20 cellular contexts compared by ENCODE assay signal in the genomic region with DNA sequence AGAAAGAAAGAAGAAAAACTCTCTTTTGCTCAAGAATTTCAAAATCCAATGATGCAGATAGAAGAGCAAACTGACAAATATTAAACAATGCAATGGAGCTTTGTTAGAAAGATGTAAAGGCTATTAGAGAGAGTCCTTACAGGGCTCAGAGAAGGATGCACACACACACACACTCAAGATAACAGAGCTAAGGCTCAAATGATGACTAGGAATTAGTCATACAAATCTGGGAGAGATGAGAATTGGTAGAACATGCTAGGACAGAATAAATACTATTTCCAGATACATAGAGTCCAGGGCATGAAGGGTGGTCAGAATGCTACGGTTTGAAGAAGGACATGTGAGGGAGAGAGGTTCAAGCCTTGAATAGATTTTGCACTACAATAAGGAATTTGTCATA.
DNase-seq lines count a peak whose midpoint lies in the region; ATAC-seq and TF ChIP-seq lines count a peak whose summit lies in the region.
"Had no signal": no experiment of that assay in that cellular context is flagged by ENCODE, and none has a peak within 500 bp of the region (broad histone marks: within the 10 kb centered on the region; RNA-seq: fewer than 3 reads in every experiment).

No MANE protein-coding gene starts in this region.

- H3K27ac Mint-ChIP-seq in mesothelial cell of epicardium: no peak overlapping the region

- H2AFZ ChIP-seq in IMR-90 (replicated peaks; ENCODE audit: low read length, poor library complexity): no peak overlapping the region

- no peaks in the 10 kb centered on the region for H3K27me3 Mint-ChIP-seq in mesothelial cell of epicardium (ENCODE audit: low read depth)

- H3K4me3 ChIP-seq in IMR-90 (ENCODE audit: insufficient read depth, low read depth, low read length) (no peak overlapping the region), skeletal muscle cell (ENCODE audit: low read depth, low read length) (no peak overlapping the region), right atrium auricular region (no peak overlapping the region)
- H3K4me3 ChIP-seq: SJCRH30 had no signal

- intact Hi-C loops in IMR-90 (cut with micrococcal nuclease): no loop called here

- BruUV-seq in IMR-90 (replicated peaks; lab: Mats Ljungman, UMichigan): no TSS peak

- DNase-seq in IMR-90: peak; percentile 48
- DNase-seq in RWPE1 (ENCODE audit: low spot score): peak; percentile 8
- peak; percentile 65 to 84 for DNase-seq in foreskin keratinocyte
- DNase-seq in skeletal muscle cell (ENCODE audit: low read depth): peak; percentile 2
- DNase-seq in dedifferentiated amniotic fluid mesenchymal stem cell (ENCODE audit: extremely low spot score): no peak
- DNase-seq in DMS53 treated with DMSO at 0.1 percent for 48 hours (lab: John Stamatoyannopoulos, UW; ENCODE audit: unreplicated experiment): no peak
- no peak for DNase-seq in right atrium auricular region (ENCODE audit: low spot score)
- DNase-seq in mesothelial cell of epicardium (ENCODE audit: low spot score in 2 of 2, unreplicated experiment in 2 of 2): no peak
- DNase-seq: AML-193; DMS 273 treated with DMSO at 0.1 percent for 48 hours; H7; NCI-H1105; NCI-H2081; NCI-H2171 treated with DMSO at 0.1 percent for 48 hours; NCI-H446 treated with DMSO at 0.1 percent for 48 hours; NCI-H69; NK-92 treated with Interleukin-12 subunit alpha and Interleukin-12 subunit beta, amount 100 ng/mL, for 24 hours; RPMI8226; SJCRH30 had no signal

- H4K8ac ChIP-seq in IMR-90 (ENCODE audit: low read depth in 2 of 2, low read length in 2 of 2): no peak overlapping the region

- in situ Hi-C loops in IMR-90 (cut with MboI; ENCODE audit: low sequenced_read_pairs): no loop called here

- no peak overlapping the region for H4K5ac ChIP-seq in IMR-90 (ENCODE audit: low read depth, low read length)

- WGBS in IMR-90 (ENCODE audit: extremely low coverage in 2 of 2, insufficient read length in 1 of 2), 2 experiments: no CpG with 5 or more reads among the region's 1 CpG

- H3K27me3 ChIP-seq in IMR-90 (ENCODE audit: control insufficient read depth, insufficient read depth, low read length) (no peaks in the 10 kb centered on the region), foreskin keratinocyte (no peaks in the 10 kb centered on the region), right atrium auricular region (no peaks in the 10 kb centered on the region)
- H3K27me3 ChIP-seq: SJCRH30 had no signal

- no peak overlapping the region for H3K56ac ChIP-seq in IMR-90 (ENCODE audit: extremely low read depth, insufficient read depth, low read length)

- TF ChIP-seq POLR2A in IMR-90 (IDR thresholded peaks at IDR 0.05; ENCODE audit: low read depth, low read length): no peak

- H3K9me3 Mint-ChIP-seq in mesothelial cell of epicardium: no peaks in the 10 kb centered on the region

- H4K20me1 ChIP-seq in IMR-90 (ENCODE audit: insufficient read depth, low read length): no peaks in the 10 kb centered on the region

- H3K27ac ChIP-seq in IMR-90 (ENCODE audit: insufficient read depth, low read length): no peak overlapping the region
- H3K27ac ChIP-seq in RWPE1: no peak overlapping the region
- no peak overlapping the region for H3K27ac ChIP-seq in foreskin keratinocyte
- no peak overlapping the region for H3K27ac ChIP-seq in right atrium auricular region
- H3K27ac ChIP-seq: C4-2B, SJCRH30 had no signal

- dilution Hi-C loops in IMR-90 (cut with HindIII; ENCODE audit: low sequenced_read_pairs, unreplicated experiment): no loop called here

- no peak overlapping the region for H2AK9ac ChIP-seq in IMR-90 (replicated peaks; ENCODE audit: low read depth, low read length, poor library complexity)

- CTCF ChIA-PET in IMR-90 (lab: Yijun Ruan, JAX) (no interaction called here), RWPE1 (lab: Yijun Ruan, JAX) (no interaction called here)

- no peak for TF ChIP-seq CTCF in IMR-90 (conservative IDR thresholded peaks at IDR 0.05; ENCODE audit: low read depth, low read length)
- no peak for TF ChIP-seq CTCF in RWPE1 (conservative IDR thresholded peaks at IDR 0.05; ENCODE audit: low read depth)
- TF ChIP-seq CTCF in foreskin keratinocyte (conservative IDR thresholded peaks at IDR 0.05): no peak
- no peak for TF ChIP-seq CTCF in right atrium auricular region (IDR thresholded peaks at IDR 0.05)
- TF ChIP-seq CTCF in mesothelial cell of epicardium (IDR thresholded peaks at IDR 0.05; ENCODE audit: unreplicated experiment): no peak

- H3K9me1 ChIP-seq in IMR-90 (ENCODE audit: insufficient read depth, low read length): no peaks in the 10 kb centered on the region

- no peaks in the 10 kb centered on the region for H3K36me3 Mint-ChIP-seq in mesothelial cell of epicardium

- H2AK5ac ChIP-seq in IMR-90 (ENCODE audit: low read depth, low read length): no peak overlapping the region

- H2BK15ac ChIP-seq in IMR-90 (ENCODE audit: low read depth, low read length): no peak overlapping the region

- H3K79me1 ChIP-seq in IMR-90 (ENCODE audit: low read depth in 1 of 2, low read length in 2 of 2): no peaks in the 10 kb centered on the region

- no peak overlapping the region for H3K14ac ChIP-seq in IMR-90 (replicated peaks; ENCODE audit: low read depth, low read length)

- H3K4me1 ChIP-seq in IMR-90 (ENCODE audit: control insufficient read depth, insufficient read depth, low read length): no peaks in the 10 kb centered on the region
- peaks cover 12% of the 10 kb centered on the region for H3K4me1 ChIP-seq in foreskin keratinocyte
- no peaks in the 10 kb centered on the region for H3K4me1 ChIP-seq in right atrium auricular region

- no peak overlapping the region for H3K4ac ChIP-seq in IMR-90 (ENCODE audit: low read depth, low read length)

- H2BK120ac ChIP-seq in IMR-90 (ENCODE audit: low read depth, low read length): no peak overlapping the region

- H3K4me1 Mint-ChIP-seq in mesothelial cell of epicardium: no peaks in the 10 kb centered on the region

- H4K91ac ChIP-seq in IMR-90 (ENCODE audit: insufficient read depth, low read depth, low read length): no peak overlapping the region

- no peak overlapping the region for H3K9ac ChIP-seq in IMR-90 (ENCODE audit: low read depth, low read length)

- ATAC-seq in IMR-90 (ENCODE audit: low read depth): no peak; the same call in 1 of the 2 replicates
- peak; percentile 98 for ATAC-seq in foreskin keratinocyte

- no peaks in the 10 kb centered on the region for H3K9me3 ChIP-seq in IMR-90 (ENCODE audit: control insufficient read depth, insufficient read depth, low read length)
- no peaks in the 10 kb centered on the region for H3K9me3 ChIP-seq in right atrium auricular region
- H3K9me3 ChIP-seq: SJCRH30 had no signal

- no peak overlapping the region for H3K4me3 Mint-ChIP-seq in mesothelial cell of epicardium

- H3K18ac ChIP-seq in IMR-90 (ENCODE audit: low read depth, low read length): no peak overlapping the region

- no peak for TF ChIP-seq RAD21 in IMR-90 (IDR thresholded peaks at IDR 0.05; ENCODE audit: low read length)

- H3K4me2 ChIP-seq in IMR-90 (ENCODE audit: low read depth, low read length): no peak overlapping the region

- no peak overlapping the region for H2BK20ac ChIP-seq in IMR-90 (ENCODE audit: low read depth, low read length)

- H3K36me3 ChIP-seq in IMR-90 (ENCODE audit: control insufficient read depth, insufficient read depth, low read length) (no peaks in the 10 kb centered on the region), right atrium auricular region (no peaks in the 10 kb centered on the region)
- H3K36me3 ChIP-seq: SJCRH30 had no signal

- POLR2A ChIA-PET in IMR-90 (lab: Charles Lee; ENCODE audit: unreplicated experiment) (no interaction called here), RWPE1 (lab: Yijun Ruan, JAX; ENCODE audit: low non-redundant PET) (no interaction called here)

- no peak overlapping the region for H3K23ac ChIP-seq in IMR-90 (ENCODE audit: low read depth, low read length)

- H2BK5ac ChIP-seq in IMR-90 (ENCODE audit: low read depth, low read length, poor library complexity, severe bottlenecking): no peak overlapping the region

TF ChIP-seq in IMR-90, 13 proteins besides CTCF, POLR2A, EP300 and RAD21:
- TF ChIP-seq MAZ (IDR thresholded peaks at IDR 0.05; ENCODE audit: borderline replicate concordance, low read depth, low read length) (no peak), SMC3 (IDR thresholded peaks at IDR 0.05; ENCODE audit: low read depth, low read length) (no peak), RFX5 (IDR thresholded peaks at IDR 0.05; ENCODE audit: low read depth, low read length) (no peak), CEBPB (IDR thresholded peaks at IDR 0.05; ENCODE audit: low read depth, low read length) (no peak), USF2 (IDR thresholded peaks at IDR 0.05; ENCODE audit: low read depth, low read length) (no peak), MAFK (IDR thresholded peaks at IDR 0.05; ENCODE audit: low read depth, low read length) (no peak), FOS (IDR thresholded peaks at IDR 0.05; ENCODE audit: low read depth, low read length) (no peak), MXI1 (IDR thresholded peaks at IDR 0.05; ENCODE audit: borderline replicate concordance, low read depth, low read length) (no peak), RCOR1 (IDR thresholded peaks at IDR 0.05; ENCODE audit: insufficient replicate concordance, low read length) (no peak)
- TF ChIP-seq, protein P1, sequence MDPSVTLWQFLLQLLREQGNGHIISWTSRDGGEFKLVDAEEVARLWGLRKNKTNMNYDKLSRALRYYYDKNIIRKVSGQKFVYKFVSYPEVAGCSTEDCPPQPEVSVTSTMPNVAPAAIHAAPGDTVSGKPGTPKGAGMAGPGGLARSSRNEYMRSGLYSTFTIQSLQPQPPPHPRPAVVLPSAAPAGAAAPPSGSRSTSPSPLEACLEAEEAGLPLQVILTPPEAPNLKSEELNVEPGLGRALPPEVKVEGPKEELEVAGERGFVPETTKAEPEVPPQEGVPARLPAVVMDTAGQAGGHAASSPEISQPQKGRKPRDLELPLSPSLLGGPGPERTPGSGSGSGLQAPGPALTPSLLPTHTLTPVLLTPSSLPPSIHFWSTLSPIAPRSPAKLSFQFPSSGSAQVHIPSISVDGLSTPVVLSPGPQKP (IDR thresholded peaks at IDR 0.05; ENCODE audit: borderline replicate concordance, low read depth, low read length): no peak
TF ChIP-seq in IMR-90: peak in this region for 0.

Comparison
In these comparisons a context has a peak if more than half of its experiments do, and no peak if none do; other contexts are left out.
1. DNase-seq: peak in IMR-90 (single experiment), RWPE1 (single experiment), foreskin keratinocyte (2 of 2) and skeletal muscle cell (single experiment); none in dedifferentiated amniotic fluid mesenchymal stem cell (single experiment), DMS53 treated with DMSO at 0.1 percent for 48 hours (single experiment), right atrium auricular region (single experiment) and mesothelial cell of epicardium (0 of 2).